9 cellular contexts compared by ENCODE assay signal in genomic region chr1:175673236-175674150, GRCh38.
A peak's percentile ranks its signal among the peaks of the same experiment; 100 is the strongest.
DNase-seq lines count a peak whose midpoint lies in the region; ATAC-seq and TF ChIP-seq lines count a peak whose summit lies in the region.
"Had no signal": no experiment of that assay in that cellular context is flagged by ENCODE, and none has a peak within 500 bp of the region (broad histone marks: within the 10 kb centered on the region; RNA-seq: fewer than 3 reads in every experiment).

No MANE protein-coding gene starts in this region.

- peak; percentile 3 for DNase-seq in NCI-H2029 (lab: John Stamatoyannopoulos, UW)
- DNase-seq in NCI-H2029 treated with DMSO at 0.1 percent for 48 hours (lab: John Stamatoyannopoulos, UW): no peak
- peak; percentile 92 for DNase-seq in OCI-LY7 (ENCODE audit: low spot score)
- peak; percentile 60 for DNase-seq in pulmonary artery endothelial cell (ENCODE audit: low read depth, low spot score)
- DNase-seq in HAP-1 (ENCODE audit: low spot score in 2 of 2): no peak
- DNase-seq in stimulated activated CD4-positive, alpha-beta T cell treated with anti-CD3 and anti-CD28 coated beads, Interleukin-12 subunit alpha, Interleukin-12 subunit beta, amount 100 ng/mL, for 4 hours: no peak
- DNase-seq in stimulated activated naive CD8-positive, alpha-beta T cell treated with anti-CD3 and anti-CD28 coated beads, Interleukin-15, Interleukin-2, amounts not matched to agents 100 U/mL and 50 U/mL, for 24 hours: no peak

- ATAC-seq in HG02870 (IDR thresholded peaks at IDR 0.05; ENCODE audit: unreplicated experiment): peak; percentile 70
- ATAC-seq in stimulated activated naive CD8-positive, alpha-beta T cell treated with anti-CD3 and anti-CD28 coated beads, Interleukin-15, Interleukin-2, amounts not matched to agents 100 U/mL and 50 U/mL, for 24 hours: no peak

- no peaks in the 10 kb centered on the region for H3K79me2 ChIP-seq in OCI-LY7 (ENCODE audit: insufficient read depth, low read depth, low read length)

- H3K9me3 ChIP-seq in OCI-LY7 (ENCODE audit: low read length): no peaks in the 10 kb centered on the region
- no peaks in the 10 kb centered on the region for H3K9me3 ChIP-seq in HAP-1

- H3K36me3 ChIP-seq in OCI-LY7 (ENCODE audit: insufficient read depth, low read length): no peaks in the 10 kb centered on the region
- no peaks in the 10 kb centered on the region for H3K36me3 ChIP-seq in HAP-1 (replicated peaks)
- H3K36me3 ChIP-seq: cardiac muscle cell had no signal

- in situ Hi-C loops in HAP-1 (cut with MboI; ENCODE audit: low sequenced_read_pairs): no loop called here

- H2AFZ ChIP-seq in OCI-LY7 (ENCODE audit: low read length): peak overlapping the region; percentile 45; the same call in 1 of the 2 replicates

- H3K9me2 ChIP-seq in OCI-LY7 (ENCODE audit: insufficient read depth, low read length): no peaks in the 10 kb centered on the region

- intact Hi-C loops in OCI-LY7 (cut with micrococcal nuclease; ENCODE audit: unreplicated experiment): loop anchor here (1.0 kb wide), 1 partner anchor 74 kb away; no protein-coding TSS in a partner anchor

- H3K4me3 ChIP-seq in OCI-LY7 (ENCODE audit: low read depth, low read length, poor library complexity, severe bottlenecking) (peak overlapping the region; percentile 55), HAP-1 (no peak overlapping the region)
- H3K4me3 ChIP-seq: cardiac muscle cell had no signal

- H3K27ac ChIP-seq in OCI-LY7 (ENCODE audit: low read depth, low read length, poor library complexity, severe bottlenecking): peak overlapping the region; percentile 94
- H3K27ac ChIP-seq: cardiac muscle cell had no signal

- peak overlapping the region; percentile 85 for H3K4me2 ChIP-seq in OCI-LY7 (ENCODE audit: low read length)

- H3K4me1 ChIP-seq in OCI-LY7 (ENCODE audit: insufficient read depth, low read length, poor library complexity, severe bottlenecking) (peaks cover 79% of the 10 kb centered on the region), HAP-1 (no peaks in the 10 kb centered on the region)

- H4K20me1 ChIP-seq in OCI-LY7 (ENCODE audit: insufficient read depth, low read length): no peaks in the 10 kb centered on the region

- H3K27me3 ChIP-seq in HAP-1 (ENCODE audit: low read depth): no peaks in the 10 kb centered on the region
- H3K27me3 ChIP-seq: cardiac muscle cell had no signal

- POLR2A ChIA-PET in OCI-LY7 (lab: Charles Lee): interaction anchor here (0.7 to 2.0 kb wide), 8 partner anchors 8 to 650 kb away, joined by 3 to 9 read pairs (median 4); no protein-coding TSS in a partner anchor

- TF ChIP-seq CTCF in OCI-LY7 (conservative IDR thresholded peaks at IDR 0.05; ENCODE audit: low read length): no peak

- CTCF ChIA-PET in OCI-LY7 (lab: Charles Lee; ENCODE audit: unreplicated experiment): interaction anchor here (0.7 to 1.9 kb wide), 6 partner anchors 8 to 74 kb away, joined by 3 to 10 read pairs (median 4); no protein-coding TSS in a partner anchor

- no TSS peak for BruUV-seq in OCI-LY7 (replicated peaks; lab: Mats Ljungman, UMichigan)

Comparison
In these comparisons a context has a peak if more than half of its experiments do, and no peak if none do; other contexts are left out.
1. DNase-seq: peak in NCI-H2029 (single experiment), OCI-LY7 (single experiment) and pulmonary artery endothelial cell (single experiment); none in NCI-H2029 treated with DMSO at 0.1 percent for 48 hours (single experiment), HAP-1 (0 of 2), stimulated activated CD4-positive, alpha-beta T cell treated with anti-CD3 and anti-CD28 coated beads, Interleukin-12 subunit alpha, Interleukin-12 subunit beta, amount 100 ng/mL, for 4 hours (single experiment) and stimulated activated naive CD8-positive, alpha-beta T cell treated with anti-CD3 and anti-CD28 coated beads, Interleukin-15, Interleukin-2, amounts not matched to agents 100 U/mL and 50 U/mL, for 24 hours (single experiment).